Comparison of ENCODE assay signal across 34 cellular contexts in the genomic region with DNA sequence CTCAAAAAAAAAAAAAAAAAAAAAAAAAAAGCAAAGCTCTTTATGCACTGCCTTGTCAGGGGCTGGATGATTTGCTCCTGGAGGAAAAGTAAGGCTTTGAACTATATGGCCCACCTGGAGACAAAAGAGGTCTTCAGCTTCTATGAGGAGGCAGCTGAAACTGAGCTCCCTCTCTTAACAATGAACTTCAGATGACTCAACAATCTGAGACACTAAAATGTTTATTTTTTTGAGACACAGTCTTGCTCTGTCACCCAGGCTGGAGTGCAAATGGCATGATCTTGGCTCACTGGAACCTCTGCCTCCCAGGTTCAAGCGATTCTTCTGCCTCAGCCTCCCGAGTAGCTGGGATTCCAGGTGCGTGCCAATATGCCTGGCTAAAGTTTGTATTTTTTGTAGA. TPM values are rescaled to one million over a fixed set of nuclear protein-coding genes. Genes with fewer than 3 reads are reported as not detected.
"Had no signal": no experiment of that assay in that cellular context is flagged by ENCODE, and none has a peak within 500 bp of the region (broad histone marks: within the 10 kb centered on the region; RNA-seq: fewer than 3 reads in every experiment).

No MANE protein-coding gene starts in this region.

- H3K27me3 ChIP-seq: adrenal gland, body of pancreas, breast epithelium had no signal

- H3K27ac Mint-ChIP-seq: activated B cell treated with CpG ODN at 0.5 μM for 24 hours; activated CD8-positive, alpha-beta T cell treated with anti-CD3 and anti-CD28 coated beads for 36 hours; activated naive CD4-positive, alpha-beta T cell treated with anti-CD3 and anti-CD28 coated beads, Interleukin-2, amount 50 U/mL, for 24 hours; activated naive CD8-positive, alpha-beta T cell treated with anti-CD3 and anti-CD28 coated beads, Interleukin-2, amount 10 ng/mL, durations not matched to agents 7 days and 5 days; activated T-cell treated with anti-CD3 and anti-CD28 coated beads, Interleukin-2, amount 50 U/mL, for 72 hours had no signal

- H3K4me3 ChIP-seq: adrenal gland, body of pancreas, breast epithelium had no signal

- H3K9me3 Mint-ChIP-seq: activated B cell treated with CpG ODN at 0.5 μM for 24 hours; activated CD8-positive, alpha-beta T cell treated with anti-CD3 and anti-CD28 coated beads for 36 hours; activated naive CD4-positive, alpha-beta T cell treated with anti-CD3 and anti-CD28 coated beads, Interleukin-2, amount 50 U/mL, for 24 hours; activated naive CD8-positive, alpha-beta T cell treated with anti-CD3 and anti-CD28 coated beads, Interleukin-2, amount 10 ng/mL, durations not matched to agents 7 days and 5 days; activated T-cell treated with anti-CD3 and anti-CD28 coated beads, Interleukin-2, amount 50 U/mL, for 72 hours; activated T-helper 2 cell treated with anti-CD3 and anti-CD28 coated beads, Interferon-gamma antibody, Interleukin-2, Interleukin-4, amounts not matched to agents 10 μg/mL and 5 μg/mL and 100 μg/mL, durations not matched to agents 14 hours and 24 hours and 36 hours had no signal

- H3K4me1 Mint-ChIP-seq: activated naive CD4-positive, alpha-beta T cell treated with anti-CD3 and anti-CD28 coated beads, Interleukin-2, amount 50 U/mL, for 24 hours had no signal

- H3K36me3 Mint-ChIP-seq: activated naive CD4-positive, alpha-beta T cell treated with anti-CD3 and anti-CD28 coated beads, Interleukin-2, amount 50 U/mL, for 24 hours; activated naive CD8-positive, alpha-beta T cell treated with anti-CD3 and anti-CD28 coated beads, Interleukin-2, amount 10 ng/mL, durations not matched to agents 7 days and 5 days had no signal

- H3K9me3 ChIP-seq: adrenal gland, body of pancreas, breast epithelium had no signal

- ATAC-seq: activated CD8-positive, alpha-beta T cell treated with anti-CD3 and anti-CD28 coated beads for 36 hours; body of pancreas had no signal

- H3K4me3 Mint-ChIP-seq: activated B cell treated with CpG ODN at 0.5 μM for 24 hours; activated CD8-positive, alpha-beta T cell treated with anti-CD3 and anti-CD28 coated beads for 36 hours; activated naive CD4-positive, alpha-beta T cell treated with anti-CD3 and anti-CD28 coated beads, Interleukin-2, amount 50 U/mL, for 24 hours; activated naive CD8-positive, alpha-beta T cell treated with anti-CD3 and anti-CD28 coated beads, Interleukin-2, amount 10 ng/mL, durations not matched to agents 7 days and 5 days; activated T-cell treated with anti-CD3 and anti-CD28 coated beads, Interleukin-2, amount 50 U/mL, for 72 hours had no signal

- H3K27me3 Mint-ChIP-seq: activated B cell treated with CpG ODN at 0.5 μM for 24 hours; activated naive CD4-positive, alpha-beta T cell treated with anti-CD3 and anti-CD28 coated beads, Interleukin-2, amount 50 U/mL, for 24 hours; activated naive CD8-positive, alpha-beta T cell treated with anti-CD3 and anti-CD28 coated beads, Interleukin-2, amount 10 ng/mL, durations not matched to agents 7 days and 5 days had no signal

- H3K27ac ChIP-seq: adrenal gland, body of pancreas, breast epithelium, VCaP had no signal

- H3K4me1 ChIP-seq: adrenal gland, body of pancreas, breast epithelium had no signal

- H3K36me3 ChIP-seq: adrenal gland, breast epithelium had no signal

- DNase-seq: activated B cell treated with CpG ODN at 0.5 μM for 24 hours; activated CD4-positive, alpha-beta T cell treated with anti-CD3 and anti-CD28 coated beads for 4 hours; activated CD4-positive, alpha-beta T cell treated with anti-CD3 and anti-CD28 coated beads, Interleukin-2, amount 50 U/mL, for 1 hour; activated CD4-positive, CD25-positive, alpha-beta regulatory T cell treated with anti-CD3 and anti-CD28 coated beads, Interleukin-2, amount 50 U/mL, for 72 hours; activated CD8-positive, alpha-beta T cell treated with anti-CD3 and anti-CD28 coated beads for 36 hours; activated gamma-delta T cell; activated naive CD4-positive, alpha-beta T cell treated with Interleukin-2 at 50 U/mL for 16 hours; activated naive CD8-positive, alpha-beta T cell treated with anti-CD3 and anti-CD28 coated beads, Interleukin-2, amount 10 ng/mL, durations not matched to agents 7 days and 5 days; activated T-cell treated with anti-CD3 and anti-CD28 coated beads, Interleukin-2, amount 50 U/mL, for 1 hour; activated T-cell treated with anti-CD3 and anti-CD28 coated beads, Interleukin-2, amount 50 U/mL, for 72 hours; adrenal gland; body of pancreas; MM.1S; MV-4-11; NCI-H1092; NCI-H1436 treated with DMSO at 0.1 percent for 48 hours; NCI-H1694 treated with DMSO at 0.1 percent for 48 hours; NCI-H2029; NCI-H345; NCI-H524 treated with DMSO at 0.1 percent for 48 hours; NCI-H748 treated with DMSO at 0.1 percent for 48 hours; Right ventricle myocardium superior; SW 1271; T-helper 1 cell; T-helper 2 cell; T-helper 9 cell had no signal

RNA-seq across cellular contexts. Expression of gene RAB19, which starts 36.7 kb away (rescaled TPM):
- total RNA-seq: adrenal gland, astrocyte, cardiac septum, NCI-H460, OCI-LY7, Right ventricle myocardium superior had no signal
